ENCODE assay signal across 16 cellular contexts in genomic region chr16:68640972-68641371, GRCh38. TPM values are rescaled to one million over a fixed set of nuclear protein-coding genes. Genes with fewer than 3 reads are reported as not detected.
A peak's percentile ranks its signal among the peaks of the same experiment; 100 is the strongest.
DNase-seq lines count a peak whose midpoint lies in the region; ATAC-seq, FAIRE-seq and TF ChIP-seq lines count a peak whose summit lies in the region.
"Had no signal": no experiment of that assay in that cellular context is flagged by ENCODE, and none has a peak within 500 bp of the region (broad histone marks: within the 10 kb centered on the region; RNA-seq: fewer than 3 reads in every experiment).

No MANE protein-coding gene starts in this region.

- H3K27me3 ChIP-seq in brain microvascular endothelial cell (replicated peaks) (peaks cover 20% of the 10 kb centered on the region), keratinocyte (ENCODE audit: control insufficient read depth, extremely low read depth, insufficient read depth, low read length) (no peaks in the 10 kb centered on the region)

- peak; percentile 95 for FAIRE-seq in keratinocyte (lab: Jason Lieb, UNC)
- FAIRE-seq: GM12878 had no signal

- DNase-seq in AG10803 (ENCODE audit: low read depth) (peak; percentile 31), HT-29 (ENCODE audit: low spot score) (peak; percentile 64), brain microvascular endothelial cell (peak; percentile 42), keratinocyte (ENCODE audit: low read depth, low spot score) (no peak), pons (ENCODE audit: low spot score) (no peak)
- no peak for DNase-seq in activated T-cell treated with anti-CD3 and anti-CD28 coated beads, Interleukin-2, amount 50 U/mL, for 72 hours
- no peak for DNase-seq in stimulated activated CD4-positive, alpha-beta T cell treated with anti-CD3 and anti-CD28 coated beads, Interleukin-4, amount 100 ng/mL, for 1 hour
- no peak for DNase-seq in activated CD8-positive, alpha-beta memory T cell treated with anti-CD3 and anti-CD28 coated beads, Interleukin-2, amount 50 U/mL, for 4 hours
- DNase-seq: activated CD4-positive, alpha-beta T cell treated with anti-CD3 and anti-CD28 coated beads, Interleukin-2, amount 50 U/mL, for 48 hours; midbrain; MV-4-11; Right ventricle myocardium superior; T1000 had no signal

- TF ChIP-seq CTCF in AG10803 (conservative IDR thresholded peaks at IDR 0.05; ENCODE audit: low read length), result no peak
- TF ChIP-seq CTCF in brain microvascular endothelial cell (IDR thresholded peaks at IDR 0.05; ENCODE audit: low read depth, low read length, missing control alignments), result no peak
- TF ChIP-seq CTCF in keratinocyte (optimal IDR thresholded peaks at IDR 0.05 in 1 of 3, IDR thresholded peaks at IDR 0.05 in 1 of 3, conservative IDR thresholded peaks at IDR 0.05 in 1 of 3; ENCODE audit: extremely low read depth in 1 of 3, insufficient read depth in 2 of 3, low read length in 3 of 3), result no peak

- H3K9me3 ChIP-seq in keratinocyte (ENCODE audit: control insufficient read depth, low read depth, low read length), result no peaks in the 10 kb centered on the region

- H3K4me1 Mint-ChIP-seq in activated T-cell treated with anti-CD3 and anti-CD28 coated beads, Interleukin-2, amount 50 U/mL, for 72 hours (ENCODE audit: low read depth), result peaks cover 36% of the 10 kb centered on the region

- H3K9me3 Mint-ChIP-seq in activated T-cell treated with anti-CD3 and anti-CD28 coated beads, Interleukin-2, amount 50 U/mL, for 72 hours, result no peaks in the 10 kb centered on the region
- H3K9me3 Mint-ChIP-seq: activated T-helper 2 cell treated with anti-CD3 and anti-CD28 coated beads, Interferon-gamma antibody, Interleukin-2, Interleukin-4, amounts not matched to agents 10 μg/mL and 5 μg/mL and 100 μg/mL, durations not matched to agents 14 hours and 24 hours and 36 hours had no signal

- peaks cover 0 to 3% of the 10 kb centered on the region in 2 donors for H3K36me3 Mint-ChIP-seq in activated T-cell treated with anti-CD3 and anti-CD28 coated beads, Interleukin-2, amount 50 U/mL, for 72 hours (ENCODE audit: insufficient read depth in 2 of 2)

- H3K27ac Mint-ChIP-seq in activated T-cell treated with anti-CD3 and anti-CD28 coated beads, Interleukin-2, amount 50 U/mL, for 72 hours, result no peak overlapping the region
- H3K27ac Mint-ChIP-seq: activated T-helper 2 cell treated with anti-CD3 and anti-CD28 coated beads, Interferon-gamma antibody, Interleukin-2, Interleukin-4, amounts not matched to agents 10 μg/mL and 5 μg/mL and 100 μg/mL, durations not matched to agents 14 hours and 24 hours and 36 hours had no signal

- peaks cover 32% of the 10 kb centered on the region for H3K4me1 ChIP-seq in keratinocyte (ENCODE audit: control insufficient read depth, extremely low read depth, insufficient read depth, low read length)

- peak overlapping the region; percentile 26 for H3K9ac ChIP-seq in keratinocyte (ENCODE audit: control insufficient read depth, extremely low read depth, insufficient read depth, low read length)

- no peak overlapping the region for H3K4me3 Mint-ChIP-seq in activated T-cell treated with anti-CD3 and anti-CD28 coated beads, Interleukin-2, amount 50 U/mL, for 72 hours

- H3K27ac ChIP-seq in brain microvascular endothelial cell (no peak overlapping the region), keratinocyte (ENCODE audit: control insufficient read depth, insufficient read depth, low read length) (peak overlapping the region; percentile 61)

- peaks cover 34% of the 10 kb centered on the region for H3K27me3 Mint-ChIP-seq in activated T-cell treated with anti-CD3 and anti-CD28 coated beads, Interleukin-2, amount 50 U/mL, for 72 hours (ENCODE audit: low read depth)

- no peaks in the 10 kb centered on the region for H3K9me1 ChIP-seq in keratinocyte (ENCODE audit: control insufficient read depth, extremely low read depth, insufficient read depth, low read length)

- H3K36me3 ChIP-seq in brain microvascular endothelial cell (replicated peaks) (no peaks in the 10 kb centered on the region), keratinocyte (ENCODE audit: control insufficient read depth in 2 of 2, extremely low read depth in 1 of 2, insufficient read depth in 2 of 2, low read length in 2 of 2) (no peaks in the 10 kb centered on the region)

- in situ Hi-C loops in brain microvascular endothelial cell (cut with HindIII; ENCODE audit: low pct_ligation_motif_present, low sequenced_read_pairs), result no loop called here

- dilution Hi-C loops in keratinocyte (cut with MboI; ENCODE audit: extremely low pct_ligation_motif_present, low sequenced_read_pairs), result no loop called here

- H3K4me3 ChIP-seq in AG10803 (ENCODE audit: low read length) (no peak overlapping the region), brain microvascular endothelial cell (ENCODE audit: low read depth, low read length) (no peak overlapping the region), keratinocyte (ENCODE audit: control insufficient read depth in 2 of 3, extremely low read depth in 1 of 3, insufficient read depth in 2 of 3, low read depth in 1 of 3, low read length in 3 of 3) (no peak overlapping the region)
- H3K4me3 ChIP-seq: GM12878 had no signal

- peak overlapping the region; percentile 65 for H3K4me2 ChIP-seq in keratinocyte (ENCODE audit: control insufficient read depth, extremely low read depth, insufficient read depth, low read depth, low read length)

- peak overlapping the region; percentile 79 for H2AFZ ChIP-seq in keratinocyte (ENCODE audit: control insufficient read depth, low read length)

- no peaks in the 10 kb centered on the region for H4K20me1 ChIP-seq in keratinocyte (ENCODE audit: control insufficient read depth, extremely low read depth, insufficient read depth, low read length)

- H3K79me2 ChIP-seq in keratinocyte (ENCODE audit: control insufficient read depth, insufficient read depth, low read length), result peaks cover 12% of the 10 kb centered on the region

- ATAC-seq in activated T-cell treated with anti-CD3 and anti-CD28 coated beads, Interleukin-2, amount 50 U/mL, for 72 hours (replicated peaks in 1 of 2), result no peak
- ATAC-seq: GM12878 had no signal

RNA-seq across cellular contexts. Expression of gene CDH3, which starts 4.1 kb away (rescaled TPM):
- total RNA-seq in HT-29 (2014; rRNA removed; shearing (Covaris generic)), result 2.9 and 4.2 TPM in 2 replicates
- 366 to 711 TPM (median 524 TPM) in 3 replicates for polyA plus RNA-seq in keratinocyte
- 280 TPM for polyA plus RNA-seq in keratinocyte (2011; ENCODE audit: low read depth)
- polyA plus RNA-seq in keratinocyte (2011; cell fraction: cytosol; rRNA removed), result 227 and 260 TPM in 2 replicates
- 926 and 1,229 TPM in 2 replicates for polyA plus RNA-seq in keratinocyte (2011; cell fraction: nucleus; rRNA removed)
- 200 and 465 TPM in 2 replicates for polyA plus RNA-seq in keratinocyte (2012; ENCODE audit: low replicate concordance)
- polyA minus RNA-seq in keratinocyte, result 653 to 1,075 TPM (median 1,036 TPM) in 3 replicates
- polyA minus RNA-seq in keratinocyte (2011; cell fraction: cytosol; rRNA and poly(A)+ RNA removed), result 438 TPM
- polyA minus RNA-seq in keratinocyte (2011; cell fraction: nucleus; rRNA and poly(A)+ RNA removed), result 787 and 1,047 TPM in 2 replicates
- 10 to 100 TPM; 15.2 to 24.3 TPM for total RNA-seq in activated T-cell treated with anti-CD3 and anti-CD28 coated beads, Interleukin-2, amount 50 U/mL, for 72 hours
- total RNA-seq: cardiac septum, Right ventricle myocardium superior had no signal

Comparison
In these comparisons a context has a peak if more than half of its experiments do, and no peak if none do; other contexts are left out.
1. DNase-seq: peak in AG10803 (single experiment), HT-29 (single experiment) and brain microvascular endothelial cell (single experiment); none in keratinocyte (single experiment), activated T-cell treated with anti-CD3 and anti-CD28 coated beads, Interleukin-2, amount 50 U/mL, for 72 hours (0 of 2), stimulated activated CD4-positive, alpha-beta T cell treated with anti-CD3 and anti-CD28 coated beads, Interleukin-4, amount 100 ng/mL, for 1 hour (single experiment), pons (single experiment) and activated CD8-positive, alpha-beta memory T cell treated with anti-CD3 and anti-CD28 coated beads, Interleukin-2, amount 50 U/mL, for 4 hours (single experiment).